Comparison of ENCODE assay signal across 8 cellular contexts in the genomic region with DNA sequence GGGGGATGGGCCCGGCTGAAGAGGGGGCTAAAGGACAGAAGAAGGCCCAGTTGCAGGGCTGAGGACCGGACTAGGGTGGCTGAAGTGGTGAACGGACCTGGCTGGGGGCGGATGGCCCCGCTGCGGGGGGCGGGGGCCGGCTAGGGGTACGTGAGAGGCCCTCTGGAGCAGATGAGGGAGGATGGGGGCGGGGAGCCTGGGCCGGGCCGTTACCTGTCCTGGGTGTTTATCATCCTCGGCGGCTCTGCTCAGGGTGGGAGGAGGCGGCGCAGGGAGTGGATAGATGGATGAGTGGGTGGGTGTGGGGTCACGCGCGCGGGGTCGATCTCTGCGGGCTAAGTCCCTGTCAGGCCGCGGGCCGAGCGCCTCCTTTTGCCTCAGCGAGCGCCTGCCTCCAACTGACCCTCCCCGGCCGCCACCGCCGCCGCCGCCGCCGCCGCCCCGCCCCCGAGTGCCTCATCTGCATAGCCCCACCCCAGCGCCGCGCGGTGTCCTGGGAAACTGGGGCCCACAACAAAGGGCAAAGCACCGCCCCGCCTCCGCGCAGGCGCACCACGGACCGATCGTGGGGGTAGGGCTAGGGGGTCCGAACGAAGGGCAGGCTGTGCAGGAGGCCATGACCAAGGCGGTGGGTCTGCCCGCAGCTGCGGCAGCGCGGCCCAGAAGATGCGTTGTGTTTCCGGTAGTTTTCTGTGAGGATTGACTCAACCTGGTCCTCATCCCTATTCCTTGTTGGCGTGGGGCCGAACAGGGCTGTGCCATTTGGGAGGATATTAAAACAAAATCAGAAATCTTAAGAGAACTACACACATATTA.
DNase-seq lines count a peak whose midpoint lies in the region; ATAC-seq, FAIRE-seq and TF ChIP-seq lines count a peak whose summit lies in the region.

No MANE protein-coding gene starts in this region.

- intact Hi-C loops in Right ventricle myocardium inferior (cut with DNase I) (loop anchor here (2.0 kb wide), 1 partner anchor 16 kb away; no protein-coding TSS in a partner anchor), pancreas (cut with DNase I) (no loop called here), thyroid gland (cut with DNase I) (no loop called here)

- H3K27me3 Mint-ChIP-seq in activated naive CD8-positive, alpha-beta T cell treated with anti-CD3 and anti-CD28 coated beads, Interleukin-2, amount 10 ng/mL, durations not matched to agents 7 days and 5 days = no peaks in the 10 kb centered on the region

- FAIRE-seq in pancreas (lab: Jason Lieb, UNC) = no peak

- H3K27me3 ChIP-seq in GM06990 (replicated peaks; ENCODE audit: control insufficient read depth, insufficient read depth, low read length) = no peaks in the 10 kb centered on the region
- no peaks in the 10 kb centered on the region for H3K27me3 ChIP-seq in pancreas
- H3K27me3 ChIP-seq in thyroid gland = no peaks in the 10 kb centered on the region

- H3K4me1 ChIP-seq in pancreas (peaks cover 22 to 43% (median 24%) of the 10 kb centered on the region in 3 donors), thyroid gland (peaks cover 42 to 46% of the 10 kb centered on the region in 2 donors)

- no peak for TF ChIP-seq CTCF in GM06990 (IDR thresholded peaks at IDR 0.05; ENCODE audit: insufficient read depth, low read length, poor library complexity, severe bottlenecking)
- no peak for TF ChIP-seq CTCF in pancreas (IDR thresholded peaks at IDR 0.05)
- peak in 1 of 6 experiments; percentile 2 for TF ChIP-seq CTCF in thyroid gland (IDR thresholded peaks at IDR 0.05)

- H3K9me3 Mint-ChIP-seq in activated naive CD8-positive, alpha-beta T cell treated with anti-CD3 and anti-CD28 coated beads, Interleukin-2, amount 10 ng/mL, durations not matched to agents 7 days and 5 days = no peaks in the 10 kb centered on the region

- H3K9me3 ChIP-seq in pancreas (no peaks in the 10 kb centered on the region), thyroid gland (no peaks in the 10 kb centered on the region)

- peaks cover 10% of the 10 kb centered on the region for H3K36me3 Mint-ChIP-seq in activated naive CD8-positive, alpha-beta T cell treated with anti-CD3 and anti-CD28 coated beads, Interleukin-2, amount 10 ng/mL, durations not matched to agents 7 days and 5 days

- peak overlapping the region; percentile 6 to 84 (median 62) for H3K27ac ChIP-seq in pancreas
- peak overlapping the region; percentile 67 to 94 (median 92) for H3K27ac ChIP-seq in thyroid gland

- 0 to 1% methylated on average over 55 to 62 of the region's 62 CpGs for WGBS in pancreas, 2 donors
- 2 to 4% methylated on average over 20 to 24 of the region's 62 CpGs for WGBS in thyroid gland, 2 donors

- H3K4me3 Mint-ChIP-seq in activated naive CD8-positive, alpha-beta T cell treated with anti-CD3 and anti-CD28 coated beads, Interleukin-2, amount 10 ng/mL, durations not matched to agents 7 days and 5 days = peak overlapping the region; percentile 87

- DNase-seq in GM06990 (ENCODE audit: extremely low read depth, insufficient read length) (peak; percentile 92), NCI-H128 (lab: John Stamatoyannopoulos, UW; ENCODE audit: unreplicated experiment) (peak; percentile 75), SKM-1 treated with dmso at 0.1 percent for 144 hours (lab: John Stamatoyannopoulos, UW; ENCODE audit: unreplicated experiment) (peak; percentile 83), Right ventricle myocardium inferior (ENCODE audit: missing footprints) (peak; percentile 100), pancreas (peak; percentile 96 to 100 (median 98)), thyroid gland (peak; percentile 97 to 98)
- DNase-seq in activated naive CD8-positive, alpha-beta T cell treated with anti-CD3 and anti-CD28 coated beads, Interleukin-2, amount 10 ng/mL, durations not matched to agents 7 days and 5 days = peak; percentile 99

- POLR2A ChIA-PET in activated naive CD8-positive, alpha-beta T cell treated with anti-CD3 and anti-CD28 coated beads, Interleukin-2, amount 10 ng/mL, durations not matched to agents 7 days and 5 days (lab: Charles Lee) = interaction anchor here (0.6 to 0.9 kb wide), 2 partner anchors 594 to 602 kb away, joined by 3 read pairs; partner anchors contain the start of gene RNU5B-1

- peak; percentile 89 for ATAC-seq in HG02642 (IDR thresholded peaks at IDR 0.05; ENCODE audit: poor library complexity, unreplicated experiment)
- peak; percentile 95 for ATAC-seq in activated naive CD8-positive, alpha-beta T cell treated with anti-CD3 and anti-CD28 coated beads, Interleukin-2, amount 10 ng/mL, durations not matched to agents 7 days and 5 days (ENCODE audit: low read depth)
- peak; percentile 94 for ATAC-seq in Right ventricle myocardium inferior
- ATAC-seq in pancreas = peak; percentile 96 to 98 (median 97)

- H3K4me1 Mint-ChIP-seq in activated naive CD8-positive, alpha-beta T cell treated with anti-CD3 and anti-CD28 coated beads, Interleukin-2, amount 10 ng/mL, durations not matched to agents 7 days and 5 days = peaks cover 47% of the 10 kb centered on the region

- peak overlapping the region; percentile 91 for H3K4me3 ChIP-seq in GM06990 (replicated peaks; ENCODE audit: low read depth, low read length)
- peak overlapping the region; percentile 59 to 83 (median 76) for H3K4me3 ChIP-seq in pancreas
- H3K4me3 ChIP-seq in thyroid gland (replicated peaks in 1 of 3) = peak overlapping the region; percentile 68 to 91 (median 68)

- TF ChIP-seq POLR2A in thyroid gland (IDR thresholded peaks at IDR 0.05) = peak; percentile 31 to 74

- H3K27ac Mint-ChIP-seq in activated naive CD8-positive, alpha-beta T cell treated with anti-CD3 and anti-CD28 coated beads, Interleukin-2, amount 10 ng/mL, durations not matched to agents 7 days and 5 days = peak overlapping the region; percentile 78

- H3K36me3 ChIP-seq in GM06990 (ENCODE audit: control insufficient read depth, insufficient read depth, low read length) (no peaks in the 10 kb centered on the region), pancreas (no peaks in the 10 kb centered on the region), thyroid gland (no peaks in the 10 kb centered on the region)

Comparison
In these comparisons a context has a peak if more than half of its experiments do, and no peak if none do; other contexts are left out.
1. Peak in every context shown above with its lines: DNase-seq, ATAC-seq, H3K4me3 ChIP-seq and H3K27ac ChIP-seq.